In genomic region chr2:171160119-171160629, GRCh38 we compare ENCODE assay signal across 1 cellular context.
TF ChIP-seq lines count a peak whose summit lies in the region.

No MANE protein-coding gene starts in this region.

TF ChIP-seq in K562, 482 proteins besides CTCF, POLR2A, EP300 and RAD21 (continued from another document and continues in another):
- TF ChIP-seq GTF3C2 (IDR thresholded peaks at IDR 0.05; ENCODE audit: borderline replicate concordance, extremely low read depth, insufficient read length) (no peak), DLX4 (CRISPR knock-in tag; IDR thresholded peaks at IDR 0.05) (no peak), ZNF311 (CRISPR knock-in tag; IDR thresholded peaks at IDR 0.05) (no peak), AFF4 (CRISPR knock-in tag; IDR thresholded peaks at IDR 0.05) (no peak), CBX2 (IDR thresholded peaks at IDR 0.05; ENCODE audit: insufficient read depth, low read length, poor library complexity, severe bottlenecking) (no peak), ZNF436 (CRISPR knock-in tag; IDR thresholded peaks at IDR 0.05) (no peak), BRD9 (IDR thresholded peaks at IDR 0.05; ENCODE audit: low read depth, partially characterized antibody) (peak; percentile 31), THAP12 (CRISPR knock-in tag; IDR thresholded peaks at IDR 0.05) (no peak), ZBTB5 (IDR thresholded peaks at IDR 0.05) (no peak), AFF1 (IDR thresholded peaks at IDR 0.05; ENCODE audit: low read depth in 1 of 2, partially characterized antibody in 2 of 2) (peak in 1 of 2 experiments; percentile 30), POLR3G (IDR thresholded peaks at IDR 0.05; ENCODE audit: extremely low read depth, insufficient read length, insufficient replicate concordance) (no peak), PHB2 (IDR thresholded peaks at IDR 0.05; ENCODE audit: low read depth) (no peak), ZNF75A (CRISPR knock-in tag; IDR thresholded peaks at IDR 0.05) (no peak), ZNF140 (CRISPR knock-in tag; IDR thresholded peaks at IDR 0.05) (no peak), RBM34 (IDR thresholded peaks at IDR 0.05; ENCODE audit: borderline replicate concordance, insufficient read depth, low read length) (no peak), ZFPM2 (CRISPR knock-in tag; IDR thresholded peaks at IDR 0.05) (no peak), SUPT5H (IDR thresholded peaks at IDR 0.05) (peak; percentile 81), ZBTB2 (IDR thresholded peaks at IDR 0.05) (peak; percentile 62; the same call in 1 of the 2 replicates), PHF21A (IDR thresholded peaks at IDR 0.05; ENCODE audit: borderline replicate concordance, low read depth) (0 out of 2 replicates have a peak, but pooled peaks have one; percentile 45), ZNF644 (tag; IDR thresholded peaks at IDR 0.05; ENCODE audit: low read depth) (no peak), HDAC8 (tag; IDR thresholded peaks at IDR 0.05) (no peak), RBBP5 (IDR thresholded peaks at IDR 0.05; ENCODE audit: borderline replicate concordance, insufficient read depth, low read length, poor library complexity, severe bottlenecking) (peak; percentile 65), MAFK (IDR thresholded peaks at IDR 0.05; ENCODE audit: low read length) (no peak), CREB3L1 (IDR thresholded peaks at IDR 0.05; ENCODE audit: borderline replicate concordance, low read depth) (peak; percentile 22; the same call in 1 of the 2 replicates), ZNF146 (CRISPR knock-in tag; IDR thresholded peaks at IDR 0.05; ENCODE audit: unreplicated experiment) (no peak), OTX1 (CRISPR knock-in tag; IDR thresholded peaks at IDR 0.05) (peak; percentile 92), HLTF (IDR thresholded peaks at IDR 0.05) (peak; percentile 92; the same call in 1 of the 2 replicates), USF1 (CRISPR knock-in tag; IDR thresholded peaks at IDR 0.05) (no peak), KAT8 (IDR thresholded peaks at IDR 0.05; ENCODE audit: low read depth) (no peak)
- TF ChIP-seq, protein P1, sequence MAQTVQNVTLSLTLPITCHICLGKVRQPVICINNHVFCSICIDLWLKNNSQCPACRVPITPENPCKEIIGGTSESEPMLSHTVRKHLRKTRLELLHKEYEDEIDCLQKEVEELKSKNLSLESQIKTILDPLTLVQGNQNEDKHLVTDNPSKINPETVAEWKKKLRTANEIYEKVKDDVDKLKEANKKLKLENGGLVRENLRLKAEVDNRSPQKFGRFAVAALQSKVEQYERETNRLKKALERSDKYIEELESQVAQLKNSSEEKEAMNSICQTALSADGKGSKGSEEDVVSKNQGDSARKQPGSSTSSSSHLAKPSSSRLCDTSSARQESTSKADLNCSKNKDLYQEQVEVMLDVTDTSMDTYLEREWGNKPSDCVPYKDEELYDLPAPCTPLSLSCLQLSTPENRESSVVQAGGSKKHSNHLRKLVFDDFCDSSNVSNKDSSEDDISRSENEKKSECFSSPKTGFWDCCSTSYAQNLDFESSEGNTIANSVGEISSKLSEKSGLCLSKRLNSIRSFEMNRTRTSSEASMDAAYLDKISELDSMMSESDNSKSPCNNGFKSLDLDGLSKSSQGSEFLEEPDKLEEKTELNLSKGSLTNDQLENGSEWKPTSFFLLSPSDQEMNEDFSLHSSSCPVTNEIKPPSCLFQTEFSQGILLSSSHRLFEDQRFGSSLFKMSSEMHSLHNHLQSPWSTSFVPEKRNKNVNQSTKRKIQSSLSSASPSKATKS (CRISPR knock-in tag; IDR thresholded peaks at IDR 0.05) = no peak
- TF ChIP-seq, protein P2, sequence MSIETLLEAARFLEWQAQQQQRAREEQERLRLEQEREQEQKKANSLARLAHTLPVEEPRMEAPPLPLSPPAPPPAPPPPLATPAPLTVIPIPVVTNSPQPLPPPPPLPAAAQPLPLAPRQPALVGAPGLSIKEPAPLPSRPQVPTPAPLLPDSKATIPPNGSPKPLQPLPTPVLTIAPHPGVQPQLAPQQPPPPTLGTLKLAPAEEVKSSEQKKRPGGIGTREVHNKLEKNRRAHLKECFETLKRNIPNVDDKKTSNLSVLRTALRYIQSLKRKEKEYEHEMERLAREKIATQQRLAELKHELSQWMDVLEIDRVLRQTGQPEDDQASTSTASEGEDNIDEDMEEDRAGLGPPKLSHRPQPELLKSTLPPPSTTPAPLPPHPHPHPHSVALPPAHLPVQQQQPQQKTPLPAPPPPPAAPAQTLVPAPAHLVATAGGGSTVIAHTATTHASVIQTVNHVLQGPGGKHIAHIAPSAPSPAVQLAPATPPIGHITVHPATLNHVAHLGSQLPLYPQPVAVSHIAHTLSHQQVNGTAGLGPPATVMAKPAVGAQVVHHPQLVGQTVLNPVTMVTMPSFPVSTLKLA (conservative IDR thresholded peaks at IDR 0.05) = peak in 1 of 2 experiments; percentile 50; a peak in 1 of 4 replicates
